In genomic region chr6:120569689-120570088, GRCh38 we compare ENCODE assay signal across 23 cellular contexts.
"Had no signal": no experiment of that assay in that cellular context is flagged by ENCODE, and none has a peak within 500 bp of the region (broad histone marks: within the 10 kb centered on the region; RNA-seq: fewer than 3 reads in every experiment).

No MANE protein-coding gene starts in this region.

- H3K36me3 ChIP-seq: esophagus squamous epithelium, gastrocnemius medialis, lower lobe of right lung, neutrophil, right lobe of liver, thyroid gland had no signal

- H3K4me1 ChIP-seq: esophagus squamous epithelium, gastrocnemius medialis, lower lobe of right lung, parathyroid adenoma, right lobe of liver, thyroid gland had no signal

- H3K27ac ChIP-seq: coronary artery, esophagus squamous epithelium, gastrocnemius medialis, lower lobe of right lung, neutrophil, parathyroid adenoma, right lobe of liver, thyroid gland had no signal

- ATAC-seq: gastrocnemius medialis; left ventricle myocardium superior; lower lobe of right lung; natural killer cell; right lobe of liver; stimulated activated naive CD8-positive, alpha-beta T cell treated with anti-CD3 and anti-CD28 coated beads, Interleukin-15, amount 100 ng/mL, for 72 hours had no signal

- H3K27me3 ChIP-seq: esophagus squamous epithelium, gastrocnemius medialis, neutrophil, right lobe of liver, thyroid gland had no signal

- FAIRE-seq: endothelial cell of umbilical vein, keratinocyte had no signal

- H3K4me3 ChIP-seq: coronary artery, esophagus squamous epithelium, gastrocnemius medialis, lower lobe of right lung, right lobe of liver, smooth muscle cell, thyroid gland had no signal

- DNase-seq: dermis blood vessel endothelial cell; effector memory CD4-positive, alpha-beta T cell; erythroblast; esophagus squamous epithelium; gastrocnemius medialis; head of caudate nucleus; left ventricle myocardium superior; lower lobe of right lung; natural killer cell; right lobe of liver; stimulated activated CD4-positive, alpha-beta T cell treated with anti-CD3 and anti-CD28 coated beads, Interleukin-12 subunit alpha, Interleukin-12 subunit beta, amount 100 ng/mL, for 4 hours; stimulated activated CD4-positive, alpha-beta T cell treated with anti-CD3 and anti-CD28 coated beads, Interleukin-1b, Interleukin-23, amount 100 ng/mL, for 48 hours; stimulated activated CD4-positive, alpha-beta T cell treated with anti-CD3 and anti-CD28 coated beads, Interleukin-4, amount 100 ng/mL, for 1 hour; stimulated activated CD8-positive, alpha-beta memory T cell treated with anti-CD3 and anti-CD28 coated beads, Interleukin-4, amount 100 ng/mL, for 48 hours; stimulated activated naive CD4-positive, alpha-beta T cell; stimulated activated naive CD8-positive, alpha-beta T cell treated with anti-CD3 and anti-CD28 coated beads, Interleukin-15, amount 100 ng/mL, for 72 hours; thyroid gland had no signal

- H3K79me2 ChIP-seq: parathyroid adenoma had no signal

- H3K9me3 ChIP-seq: esophagus squamous epithelium, gastrocnemius medialis, lower lobe of right lung, neutrophil, right lobe of liver, thyroid gland had no signal

- H3K4me2 ChIP-seq: smooth muscle cell had no signal

- H3K9ac ChIP-seq: parathyroid adenoma had no signal

- H2AFZ ChIP-seq: parathyroid adenoma had no signal
